In genomic region chr6:142088858-142089216, GRCh38 we compare ENCODE assay signal across 10 cellular contexts. TPM values are rescaled to one million over a fixed set of nuclear protein-coding genes. Genes with fewer than 3 reads are reported as not detected.
A peak's percentile ranks its signal among the peaks of the same experiment; 100 is the strongest.
DNase-seq lines count a peak whose midpoint lies in the region; ATAC-seq lines count a peak whose summit lies in the region.
"Had no signal": no experiment of that assay in that cellular context is flagged by ENCODE, and none has a peak within 500 bp of the region (broad histone marks: within the 10 kb centered on the region; RNA-seq: fewer than 3 reads in every experiment).

No MANE protein-coding gene starts in this region.

- ATAC-seq in GM21619 (IDR thresholded peaks at IDR 0.05; ENCODE audit: unreplicated experiment): no peak
- no peak for ATAC-seq in HG03045 (IDR thresholded peaks at IDR 0.05; ENCODE audit: unreplicated experiment)

- H3K9ac ChIP-seq in GM23248: no peak overlapping the region

- no peak overlapping the region for H3K4me2 ChIP-seq in GM23248 (ENCODE audit: unreplicated experiment)

- H3K79me2 ChIP-seq in GM23248 (ENCODE audit: insufficient read depth): no peaks in the 10 kb centered on the region

- H4K20me1 ChIP-seq in GM23248 (ENCODE audit: insufficient read depth): no peaks in the 10 kb centered on the region

- no peaks in the 10 kb centered on the region for H3K9me2 ChIP-seq in GM23248 (ENCODE audit: insufficient read depth)

- H2AFZ ChIP-seq in GM23248 (no peak overlapping the region), neuron (ENCODE audit: low read depth, low read length) (peak overlapping the region; percentile 18)

- in situ Hi-C loops in GM23248 (cut with MboI): no loop called here

- no peak overlapping the region for H3K4me3 ChIP-seq in GM23248
- H3K4me3 ChIP-seq in neuron (ENCODE audit: low read length): peak overlapping the region; percentile 32
- H3K4me3 ChIP-seq: transverse colon had no signal

- DNase-seq in GM23248: peak; percentile 66
- DNase-seq in NCI-H345 (lab: John Stamatoyannopoulos, UW): peak; percentile 35
- peak; percentile 3 for DNase-seq in fibroblast of gingiva (ENCODE audit: low read depth)
- no peak for DNase-seq in HUDEP-2 (lab: John Stamatoyannopoulos, UW; ENCODE audit: unreplicated experiment in 76 of 76)
- DNase-seq: stimulated activated CD4-positive, alpha-beta T cell treated with anti-CD3 and anti-CD28 coated beads, Interleukin-12 subunit alpha, Interleukin-12 subunit beta, amount 100 ng/mL, for 4 hours; transverse colon had no signal

- H3K27ac ChIP-seq in GM23248: no peak overlapping the region
- H3K27ac ChIP-seq: transverse colon had no signal

- WGBS in GM23248 (ENCODE audit: low coverage in 1 of 2, low lambda C conversion rate in 2 of 2, missing lambda C conversion rate in 2 of 2), 2 experiments: 4 to 8% methylated on average over 13 of the region's 14 CpGs

- H3K27me3 ChIP-seq in GM23248 (replicated peaks; ENCODE audit: insufficient read depth) (peaks cover 6% of the 10 kb centered on the region; the same call in 1 of the 2 replicates), neuron (ENCODE audit: insufficient read depth, low read length) (peaks cover 12% of the 10 kb centered on the region)

- H3F3A ChIP-seq in GM23248 (ENCODE audit: insufficient read depth): no peaks in the 10 kb centered on the region

- H3K9me3 ChIP-seq in GM23248 (ENCODE audit: low read depth): no peaks in the 10 kb centered on the region
- no peaks in the 10 kb centered on the region for H3K9me3 ChIP-seq in neuron (ENCODE audit: low read length)
- H3K9me3 ChIP-seq: transverse colon had no signal

- H3K4me1 ChIP-seq in GM23248 (ENCODE audit: insufficient read depth): no peaks in the 10 kb centered on the region
- H3K4me1 ChIP-seq in neuron (ENCODE audit: insufficient read depth, low read length): peaks cover 5% of the 10 kb centered on the region
- H3K4me1 ChIP-seq: transverse colon had no signal

- no peaks in the 10 kb centered on the region for H3K36me3 ChIP-seq in GM23248 (ENCODE audit: low read depth)
- H3K36me3 ChIP-seq in neuron (ENCODE audit: insufficient read depth, low read length): no peaks in the 10 kb centered on the region
- H3K36me3 ChIP-seq: transverse colon had no signal

RNA-seq across cellular contexts. Expression of gene GJE1, which starts 43.9 kb away (rescaled TPM):
- not detected in 2 replicates for total RNA-seq in GM23248 (2014; rRNA removed; shearing (Covaris generic))
- not detected in 2 replicates for polyA plus RNA-seq in GM23248 (2016; fragmentation: Nextera tagmentation; extraction: Ambion mirVana)
- total RNA-seq: frontal cortex, transverse colon had no signal

RNA-seq across cellular contexts. Expression of gene NMBR, which starts 58.1 kb away (rescaled TPM):
- total RNA-seq in GM23248 (2014; rRNA removed; shearing (Covaris generic)): not detected in 2 replicates
- polyA plus RNA-seq in GM23248 (2016; fragmentation: Nextera tagmentation; extraction: Ambion mirVana): not detected in 2 replicates
- total RNA-seq: transverse colon had no signal

RNA-seq across cellular contexts. Expression of gene VTA1, which starts 58.2 kb away (rescaled TPM):
- 93.8 and 108 TPM in 2 replicates for total RNA-seq in GM23248 (2014; rRNA removed; shearing (Covaris generic))
- polyA plus RNA-seq in GM23248 (2016; fragmentation: Nextera tagmentation; extraction: Ambion mirVana): 121 and 130 TPM in 2 replicates

Comparison
In these comparisons a context has a peak if more than half of its experiments do, and no peak if none do; other contexts are left out.
1. DNase-seq: peak in GM23248 (single experiment), NCI-H345 (single experiment) and fibroblast of gingiva (single experiment); none in HUDEP-2 (0 of 76).